19 cellular contexts compared by ENCODE assay signal in the genomic region with DNA sequence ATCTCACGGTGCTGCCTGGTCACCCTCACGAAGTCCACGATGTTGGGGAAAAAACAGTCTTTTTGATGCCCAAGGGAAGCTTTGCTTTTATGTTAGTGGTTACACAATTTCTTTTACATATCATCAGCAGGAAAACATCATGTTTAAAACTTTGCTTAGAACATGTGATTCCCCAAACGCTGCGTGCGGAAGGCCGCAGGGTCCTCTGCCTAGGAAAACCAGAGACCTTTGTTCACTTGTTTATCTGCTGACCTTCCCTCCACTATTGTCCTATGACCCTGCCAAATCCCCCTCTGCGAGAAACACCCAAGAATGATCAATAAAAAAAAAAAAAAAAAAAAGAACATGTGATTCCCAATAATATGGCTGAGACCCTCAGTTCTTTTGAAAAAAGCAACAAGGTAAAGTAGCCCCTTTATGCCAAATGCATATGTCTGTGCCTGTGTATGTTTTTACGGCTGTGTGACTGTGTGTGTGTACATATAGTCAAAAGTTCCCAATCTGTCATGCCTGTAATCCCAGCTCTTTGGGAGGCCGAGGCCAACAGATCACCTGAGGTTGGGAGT. TPM values are rescaled to one million over a fixed set of nuclear protein-coding genes. Genes with fewer than 3 reads are reported as not detected.
DNase-seq lines count a peak whose midpoint lies in the region; ATAC-seq and TF ChIP-seq lines count a peak whose summit lies in the region.
"Had no signal": no experiment of that assay in that cellular context is flagged by ENCODE, and none has a peak within 500 bp of the region (broad histone marks: within the 10 kb centered on the region; RNA-seq: fewer than 3 reads in every experiment).

No MANE protein-coding gene starts in this region.

- ATAC-seq in lower lobe of right lung (no peak), upper lobe of left lung (ENCODE audit: low FRiP score in 2 of 2) (no peak)
- ATAC-seq: Panc1 had no signal

- peaks cover 19% of the 10 kb centered on the region for H3K4me1 Mint-ChIP-seq in Caco-2 (ENCODE audit: low read depth, unreplicated experiment)

- intact Hi-C loops in Caco-2 (cut with micrococcal nuclease; ENCODE audit: unreplicated experiment) (loop anchor here (1.0 kb wide), 2 partner anchors 11 to 28 kb away; partner anchors contain the start of gene AGPAT2), lower lobe of right lung (cut with DNase I) (no loop called here)

- POLR2A ChIA-PET in Caco-2 (lab: Charles Lee): interaction anchor here (0.7 kb wide), 1 partner anchor 57 kb away, joined by 5 read pairs; no protein-coding TSS in a partner anchor
- POLR2A ChIA-PET in HEK293T (lab: Yijun Ruan, JAX): interaction anchor here (1.0 kb wide), 1 partner anchor 29 kb away, joined by 3 read pairs; no protein-coding TSS in a partner anchor

- CTCF ChIA-PET in Caco-2 (lab: Charles Lee) (interaction anchor here (0.6 to 1.5 kb wide), 5 partner anchors 11 to 214 kb away, joined by 3 to 7 read pairs (median 6); no protein-coding TSS in a partner anchor), HEK293T (lab: Yijun Ruan, JAX) (no interaction called here)

- peaks cover 8% of the 10 kb centered on the region for H3K36me3 Mint-ChIP-seq in Caco-2 (ENCODE audit: insufficient read depth, unreplicated experiment)

- no peaks in the 10 kb centered on the region for H3K27me3 Mint-ChIP-seq in Caco-2 (ENCODE audit: insufficient read depth, unreplicated experiment)

- H3K27me3 ChIP-seq in Caco-2 (replicated peaks; ENCODE audit: control insufficient read depth, insufficient read depth, low read length) (no peaks in the 10 kb centered on the region), lower lobe of right lung (ENCODE audit: low read depth) (peaks cover 11% of the 10 kb centered on the region), upper lobe of left lung (no peaks in the 10 kb centered on the region)

- no peak overlapping the region for H3K9ac ChIP-seq in SK-N-MC (ENCODE audit: insufficient read length)

- TF ChIP-seq POLR2A in upper lobe of left lung (IDR thresholded peaks at IDR 0.05): no peak

- BruUV-seq in Caco-2 (replicated peaks; lab: Mats Ljungman, UMichigan): TSS peak; percentile 76

- no peaks in the 10 kb centered on the region for H3K9me3 ChIP-seq in Caco-2
- no peaks in the 10 kb centered on the region for H3K9me3 ChIP-seq in SK-N-MC (ENCODE audit: low read depth, low read length)
- no peaks in the 10 kb centered on the region for H3K9me3 ChIP-seq in lower lobe of right lung
- no peaks in the 10 kb centered on the region for H3K9me3 ChIP-seq in upper lobe of left lung

- DNase-seq in Caco-2: no peak
- no peak for DNase-seq in SK-N-MC (ENCODE audit: low read depth, low spot score)
- DNase-seq in lower lobe of right lung: no peak
- DNase-seq in upper lobe of left lung: no peak
- no peak for DNase-seq in HEK293T (ENCODE audit: extremely low spot score)
- DNase-seq in hypothalamus (lab: John Stamatoyannopoulos, UW): no peak
- DNase-seq in stimulated activated CD4-positive, alpha-beta T cell treated with anti-CD3 and anti-CD28 coated beads, Interleukin-2, amount 100 ng/mL, for 48 hours: no peak
- DNase-seq: GDM1, KG1, NCI-H1417 treated with DMSO at 0.1 percent for 48 hours, NCI-H187 treated with DMSO at 0.1 percent for 48 hours, NCI-H226, NCI-H524 treated with DMSO at 0.1 percent for 48 hours had no signal

- H3K27ac Mint-ChIP-seq in Caco-2 (ENCODE audit: unreplicated experiment): peak overlapping the region; percentile 82

- H3K27ac ChIP-seq in SK-N-MC (peak overlapping the region; percentile 19; the same call in 1 of the 2 replicates), lower lobe of right lung (peak overlapping the region; percentile 46), upper lobe of left lung (peak overlapping the region in 3 of 4 donors; percentile 41 to 75 (median 63))
- H3K27ac ChIP-seq: C4-2B had no signal

- H3K4me3 Mint-ChIP-seq in Caco-2 (ENCODE audit: unreplicated experiment): peak overlapping the region; percentile 63

- no peak for TF ChIP-seq EP300 in upper lobe of left lung (IDR thresholded peaks at IDR 0.05)

- TF ChIP-seq CTCF in Caco-2 (IDR thresholded peaks at IDR 0.05; ENCODE audit: insufficient read depth in 1 of 2, low read depth in 1 of 2, low read length in 1 of 2, severe bottlenecking in 1 of 2, unreplicated experiment in 1 of 2): no peak
- no peak for TF ChIP-seq CTCF in lower lobe of right lung (IDR thresholded peaks at IDR 0.05)
- no peak for TF ChIP-seq CTCF in upper lobe of left lung (IDR thresholded peaks at IDR 0.05)

- H3K4me1 ChIP-seq in Caco-2: peaks cover 50% of the 10 kb centered on the region
- H3K4me1 ChIP-seq in lower lobe of right lung: peaks cover 45% of the 10 kb centered on the region
- H3K4me1 ChIP-seq in upper lobe of left lung: peaks cover 32 to 56% (median 55%) of the 10 kb centered on the region in 4 donors

- 86 to 87% methylated on average over 10 of the region's 10 CpGs for WGBS in upper lobe of left lung, 2 donors

- H3K9me3 Mint-ChIP-seq in Caco-2 (ENCODE audit: unreplicated experiment): no peaks in the 10 kb centered on the region

- H3K4me3 ChIP-seq in Caco-2 (ENCODE audit: low read depth, low read length): no peak overlapping the region
- no peak overlapping the region for H3K4me3 ChIP-seq in SK-N-MC
- no peak overlapping the region for H3K4me3 ChIP-seq in lower lobe of right lung
- H3K4me3 ChIP-seq in upper lobe of left lung: no peak overlapping the region

- no peaks in the 10 kb centered on the region for H3K36me3 ChIP-seq in Caco-2 (ENCODE audit: control insufficient read depth, insufficient read depth, low read length)
- no peaks in the 10 kb centered on the region for H3K36me3 ChIP-seq in SK-N-MC (ENCODE audit: insufficient read depth, low read length)
- no peaks in the 10 kb centered on the region for H3K36me3 ChIP-seq in lower lobe of right lung
- no peaks in the 10 kb centered on the region for H3K36me3 ChIP-seq in upper lobe of left lung

TF ChIP-seq in HEK293T, 16 proteins besides CTCF, POLR2A, EP300 and RAD21:
- TF ChIP-seq, protein P1, sequence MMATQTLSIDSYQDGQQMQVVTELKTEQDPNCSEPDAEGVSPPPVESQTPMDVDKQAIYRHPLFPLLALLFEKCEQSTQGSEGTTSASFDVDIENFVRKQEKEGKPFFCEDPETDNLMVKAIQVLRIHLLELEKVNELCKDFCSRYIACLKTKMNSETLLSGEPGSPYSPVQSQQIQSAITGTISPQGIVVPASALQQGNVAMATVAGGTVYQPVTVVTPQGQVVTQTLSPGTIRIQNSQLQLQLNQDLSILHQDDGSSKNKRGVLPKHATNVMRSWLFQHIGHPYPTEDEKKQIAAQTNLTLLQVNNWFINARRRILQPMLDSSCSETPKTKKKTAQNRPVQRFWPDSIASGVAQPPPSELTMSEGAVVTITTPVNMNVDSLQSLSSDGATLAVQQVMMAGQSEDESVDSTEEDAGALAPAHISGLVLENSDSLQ (IDR thresholded peaks at IDR 0.05): no peak
- TF ChIP-seq ELF4 (IDR thresholded peaks at IDR 0.05) (no peak), CTBP1 (IDR thresholded peaks at IDR 0.05; ENCODE audit: borderline replicate concordance) (no peak), SP1 (IDR thresholded peaks at IDR 0.05) (no peak), BHLHE40 (IDR thresholded peaks at IDR 0.05; ENCODE audit: borderline replicate concordance) (no peak), FOXK2 (IDR thresholded peaks at IDR 0.05) (no peak), FOXM1 (IDR thresholded peaks at IDR 0.05; ENCODE audit: borderline replicate concordance) (no peak), ARNT (IDR thresholded peaks at IDR 0.05) (no peak), L3MBTL2 (conservative IDR thresholded peaks at IDR 0.05) (no peak), FOXA1 (IDR thresholded peaks at IDR 0.05) (no peak), NFRKB (IDR thresholded peaks at IDR 0.05) (no peak), TARDBP (IDR thresholded peaks at IDR 0.05) (no peak), ZNF384 (IDR thresholded peaks at IDR 0.05) (no peak), LEF1 (IDR thresholded peaks at IDR 0.05; ENCODE audit: borderline replicate concordance) (no peak), HDGF (IDR thresholded peaks at IDR 0.05; ENCODE audit: borderline replicate concordance) (no peak), SUZ12 (IDR thresholded peaks at IDR 0.05) (no peak)

RNA-seq across cellular contexts. Expression of gene AGPAT2, which starts 11.5 kb away (rescaled TPM):
- total RNA-seq in Caco-2 (2022) (68.7 and 77.1 TPM in 2 replicates), lower lobe of right lung (106 TPM), upper lobe of left lung (100 to 1,000 TPM in 5 of 6 donors, 10 to 100 TPM in 1; 70.2 to 242 (median 140) TPM)

RNA-seq across cellular contexts. Expression of gene DIPK1B, which starts 13.6 kb away (rescaled TPM):
- 40.4 and 40.6 TPM in 2 replicates for total RNA-seq in Caco-2 (2022)
- total RNA-seq in lower lobe of right lung: 15.1 TPM
- 10 to 100 TPM in 5 of 6 donors, 1 to 10 TPM in 1; 9.7 to 24.1 (median 17.0) TPM for total RNA-seq in upper lobe of left lung

RNA-seq across cellular contexts. Expression of gene EGFL7, which starts 36.0 kb away (rescaled TPM):
- total RNA-seq in Caco-2 (2022) (30.2 and 30.4 TPM in 2 replicates), lower lobe of right lung (230 TPM), upper lobe of left lung (100 to 1,000 TPM in 5 of 6 donors, 10 to 100 TPM in 1; 77.9 to 321 (median 165) TPM)

RNA-seq across cellular contexts. Expression of gene LCN10, which starts 44.0 kb away (rescaled TPM):
- total RNA-seq in Caco-2 (2022) (not detected in 2 replicates), lower lobe of right lung (2.5 TPM), upper lobe of left lung (10 to 100 TPM in 1 of 6 donors, 1 to 10 TPM in 4, under 1 TPM in 1; 0.39 to 17.8 (median 2.2) TPM)
- total RNA-seq: Daoy, H4, M059J, SK-MEL-5 had no signal

RNA-seq across cellular contexts. Expression of gene LCN6, which starts 49.6 kb away (rescaled TPM):
- total RNA-seq in Caco-2 (2022) (not detected in 2 replicates), lower lobe of right lung (2.9 TPM), upper lobe of left lung (10 to 100 TPM in 1 of 6 donors, 1 to 10 TPM in 3, not detected in 2; 2.7 to 35.1 (median 5.5) TPM)
- total RNA-seq: Daoy, H4, M059J, SK-MEL-5 had no signal
